In genomic region chr13:68125087-68125480, GRCh38 we compare ENCODE assay signal across 27 cellular contexts.
DNase-seq lines count a peak whose midpoint lies in the region; ATAC-seq and TF ChIP-seq lines count a peak whose summit lies in the region.
"Had no signal": no experiment of that assay in that cellular context is flagged by ENCODE, and none has a peak within 500 bp of the region (broad histone marks: within the 10 kb centered on the region; RNA-seq: fewer than 3 reads in every experiment).

No MANE protein-coding gene starts in this region.

- H3K36me3 Mint-ChIP-seq in activated CD8-positive, alpha-beta T cell treated with anti-CD3 and anti-CD28 coated beads for 36 hours (ENCODE audit: low read depth) = no peaks in the 10 kb centered on the region
- no peaks in the 10 kb centered on the region for H3K36me3 Mint-ChIP-seq in activated CD4-positive, alpha-beta memory T cell treated with anti-CD3 and anti-CD28 coated beads for 36 hours

- no peak overlapping the region for H3K27ac Mint-ChIP-seq in activated CD8-positive, alpha-beta T cell treated with anti-CD3 and anti-CD28 coated beads for 36 hours
- no peak overlapping the region for H3K27ac Mint-ChIP-seq in activated CD4-positive, alpha-beta memory T cell treated with anti-CD3 and anti-CD28 coated beads for 36 hours
- H3K27ac Mint-ChIP-seq: CD4-positive, alpha-beta T cell; HFFc6 had no signal

- H2AFZ ChIP-seq in ACC112 (ENCODE audit: low read length, unreplicated experiment) (peak overlapping the region; percentile 38), Karpas-422 (ENCODE audit: low read length) (peak overlapping the region; percentile 50; the same call in 1 of the 2 replicates), SU-DHL-6 (ENCODE audit: low read depth, low read length, severe bottlenecking) (peak overlapping the region; percentile 93)

- CTCF ChIA-PET in activated CD8-positive, alpha-beta T cell treated with anti-CD3 and anti-CD28 coated beads for 36 hours (lab: Charles Lee) = no interaction called here
- CTCF ChIA-PET in activated CD4-positive, alpha-beta memory T cell treated with anti-CD3 and anti-CD28 coated beads for 36 hours (lab: Charles Lee) = no interaction called here

- H3K9me2 ChIP-seq in Karpas-422 (replicated peaks; ENCODE audit: insufficient read depth, low read length) = no peaks in the 10 kb centered on the region
- no peaks in the 10 kb centered on the region for H3K9me2 ChIP-seq in SU-DHL-6 (replicated peaks; ENCODE audit: insufficient read depth, low read length)

- H3F3A ChIP-seq in SU-DHL-6 (ENCODE audit: insufficient read depth) = no peaks in the 10 kb centered on the region

- TF ChIP-seq CTCF in SU-DHL-6 (IDR thresholded peaks at IDR 0.05; ENCODE audit: insufficient read depth, low read length, poor library complexity, severe bottlenecking) (no peak), foreskin keratinocyte (conservative IDR thresholded peaks at IDR 0.05) (no peak)
- TF ChIP-seq CTCF in activated CD8-positive, alpha-beta T cell treated with anti-CD3 and anti-CD28 coated beads for 36 hours (IDR thresholded peaks at IDR 0.05) = no peak

- POLR2A ChIA-PET in activated CD8-positive, alpha-beta T cell treated with anti-CD3 and anti-CD28 coated beads for 36 hours (lab: Charles Lee) = no interaction called here
- POLR2A ChIA-PET in activated CD4-positive, alpha-beta memory T cell treated with anti-CD3 and anti-CD28 coated beads for 36 hours (lab: Charles Lee) = no interaction called here

- H3K4me3 Mint-ChIP-seq in activated CD8-positive, alpha-beta T cell treated with anti-CD3 and anti-CD28 coated beads for 36 hours = no peak overlapping the region
- H3K4me3 Mint-ChIP-seq in activated CD4-positive, alpha-beta memory T cell treated with anti-CD3 and anti-CD28 coated beads for 36 hours = no peak overlapping the region
- H3K4me3 Mint-ChIP-seq: CD4-positive, alpha-beta T cell; HFFc6 had no signal

- H3K27me3 Mint-ChIP-seq in activated CD8-positive, alpha-beta T cell treated with anti-CD3 and anti-CD28 coated beads for 36 hours = no peaks in the 10 kb centered on the region
- no peaks in the 10 kb centered on the region for H3K27me3 Mint-ChIP-seq in activated CD4-positive, alpha-beta memory T cell treated with anti-CD3 and anti-CD28 coated beads for 36 hours
- H3K27me3 Mint-ChIP-seq: CD4-positive, alpha-beta T cell had no signal

- H3K9me3 Mint-ChIP-seq in activated CD8-positive, alpha-beta T cell treated with anti-CD3 and anti-CD28 coated beads for 36 hours = peaks cover 3% of the 10 kb centered on the region
- peaks cover 4% of the 10 kb centered on the region for H3K9me3 Mint-ChIP-seq in activated CD4-positive, alpha-beta memory T cell treated with anti-CD3 and anti-CD28 coated beads for 36 hours

- peak overlapping the region; percentile 27; the same call in 1 of the 2 replicates for H3K9ac ChIP-seq in Karpas-422 (ENCODE audit: low read length)
- no peak overlapping the region for H3K9ac ChIP-seq in SU-DHL-6 (ENCODE audit: low read length)
- H3K9ac ChIP-seq: BLaER1 treated with 17β-estradiol and CSF1 and Interleukin-3, amounts not matched to agents 10 nM and 100 nM had no signal

- H3K79me2 ChIP-seq in ACC112 (ENCODE audit: control insufficient read depth, insufficient read depth, low read length, unreplicated experiment) = no peaks in the 10 kb centered on the region
- H3K79me2 ChIP-seq in Karpas-422 (ENCODE audit: low read length) = no peaks in the 10 kb centered on the region
- no peaks in the 10 kb centered on the region for H3K79me2 ChIP-seq in SU-DHL-6 (ENCODE audit: insufficient read depth, low read length)

- H3K27ac ChIP-seq in ACC112 (ENCODE audit: low read depth, low read length) (peak overlapping the region; percentile 45), Karpas-422 (ENCODE audit: low read length) (no peak overlapping the region), SU-DHL-6 (ENCODE audit: low read depth, low read length) (no peak overlapping the region), foreskin keratinocyte (peak overlapping the region; percentile 84)
- H3K27ac ChIP-seq: BLaER1 treated with 17β-estradiol and CSF1 and Interleukin-3, amounts not matched to agents 10 nM and 100 nM had no signal

- H3K9me3 ChIP-seq in Karpas-422 (ENCODE audit: low read length) (no peaks in the 10 kb centered on the region), SU-DHL-6 (ENCODE audit: insufficient read depth, low read length) (peaks cover 12% of the 10 kb centered on the region; the same call in 1 of the 2 replicates)
- H3K9me3 ChIP-seq: BLaER1 treated with 17β-estradiol and CSF1 and Interleukin-3, amounts not matched to agents 10 nM and 100 nM; HAP-1 had no signal

- H3K4me1 Mint-ChIP-seq in activated CD8-positive, alpha-beta T cell treated with anti-CD3 and anti-CD28 coated beads for 36 hours (ENCODE audit: low read depth) = no peaks in the 10 kb centered on the region
- H3K4me1 Mint-ChIP-seq in activated CD4-positive, alpha-beta memory T cell treated with anti-CD3 and anti-CD28 coated beads for 36 hours (ENCODE audit: low read depth) = no peaks in the 10 kb centered on the region

- ATAC-seq in foreskin keratinocyte (peak; percentile 82), HG02678 (IDR thresholded peaks at IDR 0.05; ENCODE audit: unreplicated experiment) (no peak)
- no peak for ATAC-seq in activated CD8-positive, alpha-beta T cell treated with anti-CD3 and anti-CD28 coated beads for 36 hours
- ATAC-seq: GM12878, PC-3 had no signal

- H3K36me3 ChIP-seq in ACC112 (ENCODE audit: insufficient read depth, low read length) (no peaks in the 10 kb centered on the region), Karpas-422 (ENCODE audit: insufficient read depth, low read length) (no peaks in the 10 kb centered on the region), SU-DHL-6 (ENCODE audit: low read length) (no peaks in the 10 kb centered on the region)
- H3K36me3 ChIP-seq: BLaER1 treated with 17β-estradiol and CSF1 and Interleukin-3, amounts not matched to agents 10 nM and 100 nM; HAP-1 had no signal

- H3K4me1 ChIP-seq in ACC112 (ENCODE audit: control insufficient read depth, insufficient read depth, low read length, unreplicated experiment) (peaks cover 4% of the 10 kb centered on the region), Karpas-422 (ENCODE audit: low read length) (peaks cover 3% of the 10 kb centered on the region; the same call in 1 of the 2 replicates), foreskin keratinocyte (peaks cover 8% of the 10 kb centered on the region)
- H3K4me1 ChIP-seq: BLaER1 treated with 17β-estradiol and CSF1 and Interleukin-3, amounts not matched to agents 10 nM and 100 nM; HAP-1 had no signal

- H4K20me1 ChIP-seq in Karpas-422 (ENCODE audit: insufficient read depth, low read depth, low read length) = no peaks in the 10 kb centered on the region
- H4K20me1 ChIP-seq in SU-DHL-6 (ENCODE audit: low read depth, low read length) = no peaks in the 10 kb centered on the region
- H4K20me1 ChIP-seq: BLaER1 treated with 17β-estradiol and CSF1 and Interleukin-3, amounts not matched to agents 10 nM and 100 nM had no signal

- DNase-seq in Karpas-422 = no peak
- peak; percentile 50 to 83 for DNase-seq in foreskin keratinocyte
- no peak for DNase-seq in DMS79 (lab: John Stamatoyannopoulos, UW)
- DNase-seq in activated CD8-positive, alpha-beta T cell treated with anti-CD3 and anti-CD28 coated beads for 36 hours = no peak
- DNase-seq in activated CD4-positive, alpha-beta memory T cell treated with anti-CD3 and anti-CD28 coated beads for 36 hours = no peak
- DNase-seq: AML-193; CD4-positive, alpha-beta T cell; DMS53; GDM1; GOT3; HFFc6; MV-4-11; NCI-H1105; NCI-H1436 treated with DMSO at 0.1 percent for 48 hours; NCI-H187 treated with DMSO at 0.1 percent for 48 hours; NCI-H2107; NCI-H446; NCI-H524 treated with DMSO at 0.1 percent for 48 hours; NCI-H774; PC-3; SHP77 had no signal

- intact Hi-C loops in activated CD8-positive, alpha-beta T cell treated with anti-CD3 and anti-CD28 coated beads for 36 hours (cut with micrococcal nuclease) = no loop called here
- intact Hi-C loops in activated CD4-positive, alpha-beta memory T cell treated with anti-CD3 and anti-CD28 coated beads for 36 hours (cut with micrococcal nuclease) = no loop called here

- H3K27me3 ChIP-seq in ACC112 (ENCODE audit: insufficient read depth, low read length) = no peaks in the 10 kb centered on the region
- no peaks in the 10 kb centered on the region for H3K27me3 ChIP-seq in Karpas-422 (ENCODE audit: low read length)
- H3K27me3 ChIP-seq in SU-DHL-6 (ENCODE audit: low read length) = no peaks in the 10 kb centered on the region
- H3K27me3 ChIP-seq in foreskin keratinocyte = no peaks in the 10 kb centered on the region
- H3K27me3 ChIP-seq: BLaER1 treated with 17β-estradiol and CSF1 and Interleukin-3, amounts not matched to agents 10 nM and 100 nM had no signal

- peak overlapping the region; percentile 45 for H3K4me2 ChIP-seq in Karpas-422 (ENCODE audit: low read depth, low read length, poor library complexity, severe bottlenecking)
- H3K4me2 ChIP-seq in SU-DHL-6 (ENCODE audit: low read depth, low read length, poor library complexity, severe bottlenecking) = peak overlapping the region; percentile 31
- H3K4me2 ChIP-seq: BLaER1 treated with 17β-estradiol and CSF1 and Interleukin-3, amounts not matched to agents 10 nM and 100 nM had no signal

- peak overlapping the region; percentile 62; the same call in 1 of the 2 replicates for H3K4me3 ChIP-seq in ACC112 (ENCODE audit: low read depth, low read length)
- no peak overlapping the region for H3K4me3 ChIP-seq in Karpas-422 (ENCODE audit: low read length)
- no peak overlapping the region for H3K4me3 ChIP-seq in SU-DHL-6 (ENCODE audit: insufficient read depth, low read length, poor library complexity, severe bottlenecking)
- H3K4me3 ChIP-seq: BLaER1 treated with 17β-estradiol and CSF1 and Interleukin-3, amounts not matched to agents 10 nM and 100 nM; GM12878; HAP-1 had no signal

Comparison
In these comparisons a context has a peak if more than half of its experiments do, and no peak if none do; other contexts are left out.
1. H2AFZ ChIP-seq: peak in every context shown above with its lines; median percentile 93 in SU-DHL-6; 50 in Karpas-422; 38 in ACC112.
2. H3K27ac ChIP-seq: peak in ACC112 (single experiment) and foreskin keratinocyte (single experiment); none in Karpas-422 (single experiment) and SU-DHL-6 (single experiment).
3. DNase-seq: peak in foreskin keratinocyte (2 of 2); none in Karpas-422 (single experiment), DMS79 (single experiment), activated CD8-positive, alpha-beta T cell treated with anti-CD3 and anti-CD28 coated beads for 36 hours (single experiment) and activated CD4-positive, alpha-beta memory T cell treated with anti-CD3 and anti-CD28 coated beads for 36 hours (single experiment).